14 cellular contexts compared by ENCODE assay signal in the genomic region with DNA sequence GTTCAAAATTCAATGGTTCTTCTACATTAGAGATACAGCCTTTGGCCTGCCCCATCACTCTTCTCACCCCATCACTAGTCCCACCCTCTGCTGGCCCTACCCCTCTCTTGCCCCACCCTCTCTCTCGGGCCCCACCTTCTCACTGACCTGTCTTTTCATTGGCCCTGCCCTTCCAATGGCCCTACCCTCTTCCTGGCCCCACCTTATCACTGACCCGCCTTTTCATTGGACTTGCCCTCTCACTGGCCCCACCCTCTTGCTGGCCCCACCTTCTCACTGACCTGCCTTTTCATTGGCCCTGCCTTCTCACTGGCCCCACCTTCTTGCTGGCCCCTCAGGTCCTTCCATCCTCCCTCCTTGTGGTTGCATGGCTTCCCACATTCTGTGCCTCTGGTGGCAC.
DNase-seq lines count a peak whose midpoint lies in the region; ATAC-seq, FAIRE-seq and TF ChIP-seq lines count a peak whose summit lies in the region.
"Had no signal": no experiment of that assay in that cellular context is flagged by ENCODE, and none has a peak within 500 bp of the region (broad histone marks: within the 10 kb centered on the region; RNA-seq: fewer than 3 reads in every experiment).

No MANE protein-coding gene starts in this region.

- peak overlapping the region; percentile 52 for H3K4me2 ChIP-seq in astrocyte (ENCODE audit: low read length)

- TF ChIP-seq CTCF in BE2C (IDR thresholded peaks at IDR 0.05; ENCODE audit: low read depth, low read length) = no peak
- no peak for TF ChIP-seq CTCF in astrocyte (IDR thresholded peaks at IDR 0.05; ENCODE audit: insufficient read depth, low read depth, low read length)

- H3K36me3 Mint-ChIP-seq in astrocyte (ENCODE audit: low read depth, unreplicated experiment) = no peaks in the 10 kb centered on the region
- H3K36me3 Mint-ChIP-seq in activated T-helper 1 cell treated with anti-CD3 and anti-CD28 coated beads, Interleukin-12 subunit alpha, Interleukin-12 subunit beta, Interleukin-2, Interleukin-4 antibody, amounts not matched to agents 30 ng/mL and 10 ng/mL and 1 ng/mL, durations not matched to agents 14 hours and 24 hours and 36 hours (ENCODE audit: low read depth) = no peaks in the 10 kb centered on the region

- DNase-seq in BE2C (peak; percentile 70), LoVo (ENCODE audit: low spot score) (peak; percentile 65), astrocyte (ENCODE audit: low read depth) (no peak), iris pigment epithelial cell (ENCODE audit: low read depth) (peak; percentile 10), T-helper 9 cell (no peak), NCI-H187 treated with DMSO at 0.1 percent for 48 hours (lab: John Stamatoyannopoulos, UW) (no peak)
- DNase-seq in activated T-helper 1 cell treated with anti-CD3 and anti-CD28 coated beads, Interleukin-12 subunit alpha, Interleukin-12 subunit beta, Interleukin-2, Interleukin-4 antibody, amounts not matched to agents 30 ng/mL and 10 ng/mL and 1 ng/mL, durations not matched to agents 14 hours and 24 hours and 36 hours (ENCODE audit: low spot score) = no peak
- DNase-seq: activated CD4-positive, alpha-beta T cell treated with anti-CD3 and anti-CD28 coated beads, Interleukin-2, amount 10 ng/mL, durations not matched to agents 24 days and 14 days; activated effector memory CD4-positive, alpha-beta T cell treated with Interleukin-2 at 50 U/mL for 16 hours; DMS79; KBM-7; NCI-H2029; upper lobe of right lung had no signal

- H3K4me1 ChIP-seq in BE2C (no peaks in the 10 kb centered on the region), astrocyte (ENCODE audit: insufficient read depth, low read length) (peaks cover 28% of the 10 kb centered on the region)
- H3K4me1 ChIP-seq: upper lobe of right lung had no signal

- intact Hi-C loops in activated T-helper 1 cell treated with anti-CD3 and anti-CD28 coated beads, Interleukin-12 subunit alpha, Interleukin-12 subunit beta, Interleukin-2, Interleukin-4 antibody, amounts not matched to agents 30 ng/mL and 10 ng/mL and 1 ng/mL, durations not matched to agents 14 hours and 24 hours and 36 hours (cut with micrococcal nuclease) = no loop called here

- peaks cover 28% of the 10 kb centered on the region for H3K4me1 Mint-ChIP-seq in astrocyte (ENCODE audit: low read depth, unreplicated experiment)
- H3K4me1 Mint-ChIP-seq in activated T-helper 1 cell treated with anti-CD3 and anti-CD28 coated beads, Interleukin-12 subunit alpha, Interleukin-12 subunit beta, Interleukin-2, Interleukin-4 antibody, amounts not matched to agents 30 ng/mL and 10 ng/mL and 1 ng/mL, durations not matched to agents 14 hours and 24 hours and 36 hours (ENCODE audit: low read depth) = peaks cover 8% of the 10 kb centered on the region

- H3K27me3 ChIP-seq in BE2C (no peaks in the 10 kb centered on the region), astrocyte (ENCODE audit: insufficient read depth, low read length) (no peaks in the 10 kb centered on the region)
- H3K27me3 ChIP-seq: upper lobe of right lung had no signal

- no peaks in the 10 kb centered on the region for H3K36me3 ChIP-seq in BE2C
- H3K36me3 ChIP-seq in astrocyte (ENCODE audit: insufficient read depth, low read length) = no peaks in the 10 kb centered on the region
- H3K36me3 ChIP-seq: upper lobe of right lung had no signal

- H3K27ac Mint-ChIP-seq in astrocyte (ENCODE audit: unreplicated experiment) = no peak overlapping the region
- no peak overlapping the region for H3K27ac Mint-ChIP-seq in activated T-helper 1 cell treated with anti-CD3 and anti-CD28 coated beads, Interleukin-12 subunit alpha, Interleukin-12 subunit beta, Interleukin-2, Interleukin-4 antibody, amounts not matched to agents 30 ng/mL and 10 ng/mL and 1 ng/mL, durations not matched to agents 14 hours and 24 hours and 36 hours
- H3K27ac Mint-ChIP-seq: activated CD4-positive, alpha-beta T cell treated with anti-CD3 and anti-CD28 coated beads, Interleukin-2, amount 10 ng/mL, durations not matched to agents 24 days and 14 days had no signal

- H3K27ac ChIP-seq in astrocyte (ENCODE audit: low read depth, low read length) = peak overlapping the region; percentile 37
- H3K27ac ChIP-seq: upper lobe of right lung had no signal

- H3K9me3 ChIP-seq in BE2C (no peaks in the 10 kb centered on the region), astrocyte (ENCODE audit: insufficient read depth, low read depth, low read length) (no peaks in the 10 kb centered on the region)
- H3K9me3 ChIP-seq: upper lobe of right lung had no signal

- no peak for FAIRE-seq in astrocyte (lab: Jason Lieb, UNC)

- H3K9me3 Mint-ChIP-seq in astrocyte (ENCODE audit: unreplicated experiment) = no peaks in the 10 kb centered on the region
- peaks cover 15% of the 10 kb centered on the region for H3K9me3 Mint-ChIP-seq in activated T-helper 1 cell treated with anti-CD3 and anti-CD28 coated beads, Interleukin-12 subunit alpha, Interleukin-12 subunit beta, Interleukin-2, Interleukin-4 antibody, amounts not matched to agents 30 ng/mL and 10 ng/mL and 1 ng/mL, durations not matched to agents 14 hours and 24 hours and 36 hours

- H3K4me3 Mint-ChIP-seq in astrocyte (ENCODE audit: unreplicated experiment) = no peak overlapping the region
- H3K4me3 Mint-ChIP-seq in activated T-helper 1 cell treated with anti-CD3 and anti-CD28 coated beads, Interleukin-12 subunit alpha, Interleukin-12 subunit beta, Interleukin-2, Interleukin-4 antibody, amounts not matched to agents 30 ng/mL and 10 ng/mL and 1 ng/mL, durations not matched to agents 14 hours and 24 hours and 36 hours = no peak overlapping the region
- H3K4me3 Mint-ChIP-seq: activated CD4-positive, alpha-beta T cell treated with anti-CD3 and anti-CD28 coated beads, Interleukin-2, amount 10 ng/mL, durations not matched to agents 24 days and 14 days had no signal

- ATAC-seq in HG02870 (IDR thresholded peaks at IDR 0.05; ENCODE audit: unreplicated experiment) = no peak
- ATAC-seq: upper lobe of right lung had no signal

- H3K79me2 ChIP-seq in astrocyte (ENCODE audit: insufficient read depth, low read length) = no peaks in the 10 kb centered on the region

- no peaks in the 10 kb centered on the region for H4K20me1 ChIP-seq in astrocyte (ENCODE audit: insufficient read depth, low read length)

- H3K4me3 ChIP-seq in BE2C (ENCODE audit: low read depth, low read length) (no peak overlapping the region; the same call in 1 of the 2 replicates), astrocyte (ENCODE audit: insufficient read depth, low read depth, low read length) (no peak overlapping the region)
- H3K4me3 ChIP-seq: upper lobe of right lung had no signal

- no peak overlapping the region for H2AFZ ChIP-seq in astrocyte (ENCODE audit: low read depth, low read length)

- no peak overlapping the region for H3K9ac ChIP-seq in astrocyte (ENCODE audit: low read length)

- no peaks in the 10 kb centered on the region for H3K27me3 Mint-ChIP-seq in astrocyte (ENCODE audit: low read depth, unreplicated experiment)
- peaks cover 6% of the 10 kb centered on the region for H3K27me3 Mint-ChIP-seq in activated T-helper 1 cell treated with anti-CD3 and anti-CD28 coated beads, Interleukin-12 subunit alpha, Interleukin-12 subunit beta, Interleukin-2, Interleukin-4 antibody, amounts not matched to agents 30 ng/mL and 10 ng/mL and 1 ng/mL, durations not matched to agents 14 hours and 24 hours and 36 hours (ENCODE audit: insufficient read depth)

Comparison
In these comparisons a context has a peak if more than half of its experiments do, and no peak if none do; other contexts are left out.
1. DNase-seq: peak in BE2C (single experiment), LoVo (single experiment) and iris pigment epithelial cell (single experiment); none in astrocyte (single experiment), T-helper 9 cell (single experiment), NCI-H187 treated with DMSO at 0.1 percent for 48 hours (single experiment) and activated T-helper 1 cell treated with anti-CD3 and anti-CD28 coated beads, Interleukin-12 subunit alpha, Interleukin-12 subunit beta, Interleukin-2, Interleukin-4 antibody, amounts not matched to agents 30 ng/mL and 10 ng/mL and 1 ng/mL, durations not matched to agents 14 hours and 24 hours and 36 hours (single experiment).